Comparison of ENCODE assay signal across 8 cellular contexts in the genomic region with DNA sequence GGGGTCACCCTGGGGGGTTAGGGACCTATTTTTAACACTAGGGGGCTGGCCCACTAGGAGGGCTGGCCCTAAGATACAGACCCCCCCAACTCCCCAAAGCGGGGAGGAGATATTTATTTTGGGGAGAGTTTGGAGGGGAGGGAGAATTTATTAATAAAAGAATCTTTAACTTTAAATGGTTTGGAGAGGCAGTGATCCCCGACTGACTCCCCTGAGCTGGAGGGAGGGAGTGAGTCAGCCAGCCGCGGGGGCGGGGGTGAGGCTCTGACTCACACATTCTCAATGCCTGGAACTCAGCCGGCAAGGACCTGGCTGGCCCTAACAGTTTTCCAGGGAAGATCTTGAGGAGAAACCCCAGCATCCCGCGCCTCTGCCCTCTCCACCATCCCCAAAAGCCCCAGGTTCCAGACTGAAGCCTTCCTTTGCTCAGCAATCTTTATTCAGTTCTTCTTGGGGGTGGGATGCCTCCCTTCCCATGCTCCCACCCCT. TPM values are rescaled to one million over a fixed set of nuclear protein-coding genes. Genes with fewer than 3 reads are reported as not detected.
A peak's percentile ranks its signal among the peaks of the same experiment; 100 is the strongest.
DNase-seq lines count a peak whose midpoint lies in the region; ATAC-seq and TF ChIP-seq lines count a peak whose summit lies in the region.

No MANE protein-coding gene starts in this region.

- peak overlapping the region; percentile 89 for H3K27ac Mint-ChIP-seq in Calu3 (ENCODE audit: unreplicated experiment)

- H3K4me1 Mint-ChIP-seq in Calu3 (ENCODE audit: low read depth, unreplicated experiment) = peaks cover 30% of the 10 kb centered on the region

- CTCF ChIA-PET in Calu3 (lab: Charles Lee) = interaction anchor here (0.6 to 7.8 kb wide), 6 partner anchors 9 to 1104 kb away, joined by 3 to 126 read pairs (median 4); a partner anchor contains a TSS

- no TSS peak for BruUV-seq in Calu3 (replicated peaks; lab: Mats Ljungman, UMichigan)

- H3K4me3 Mint-ChIP-seq in Calu3 (ENCODE audit: low read depth, unreplicated experiment) = peak overlapping the region; percentile 80

- H3K27me3 Mint-ChIP-seq in Calu3 (ENCODE audit: unreplicated experiment) = no peaks in the 10 kb centered on the region

- no peak for TF ChIP-seq CTCF in Calu3 (IDR thresholded peaks at IDR 0.05; ENCODE audit: unreplicated experiment)

- ATAC-seq in HG02763 (IDR thresholded peaks at IDR 0.05; ENCODE audit: unreplicated experiment) = no peak

- no peaks in the 10 kb centered on the region for H3K9me3 Mint-ChIP-seq in Calu3 (ENCODE audit: low read depth, unreplicated experiment)

- intact Hi-C loops in Calu3 (cut with micrococcal nuclease; ENCODE audit: unreplicated experiment) = no loop called here

- H3K36me3 Mint-ChIP-seq in Calu3 (ENCODE audit: insufficient read depth, unreplicated experiment) = peaks cover 84% of the 10 kb centered on the region

- peak; percentile 98 for DNase-seq in Calu3
- peak; percentile 59 for DNase-seq in NCI-H2196 treated with DMSO at 0.1 percent for 48 hours (lab: John Stamatoyannopoulos, UW; ENCODE audit: unreplicated experiment)
- peak in 2 of 3 experiments; percentile 71 to 73 for DNase-seq in activated CD8-positive, alpha-beta memory T cell treated with anti-CD3 and anti-CD28 coated beads for 48 hours (ENCODE audit: low read depth in 2 of 3, low spot score in 2 of 3)
- peak; percentile 44 for DNase-seq in effector CD8-positive, alpha-beta T cell (lab: John Stamatoyannopoulos, UW)
- peak; percentile 97 for DNase-seq in mesenteric fat pad (ENCODE audit: low spot score)
- DNase-seq in stimulated activated CD8-positive, alpha-beta memory T cell treated with anti-CD3 and anti-CD28 coated beads, Interleukin-12 subunit alpha, Interleukin-12 subunit beta, amount 100 ng/mL, for 4 hours (ENCODE audit: low read depth) = peak; percentile 84
- no peak for DNase-seq in NCI-H1436 (lab: John Stamatoyannopoulos, UW)

RNA-seq across cellular contexts. Expression of a gene that starts 1.5 kb away (rescaled TPM):
- total RNA-seq in Calu3 (2022) (61.1 and 75.4 TPM in 2 replicates), mesenteric fat pad (26.5 TPM)

RNA-seq across cellular contexts. Expression of a gene that starts 1.6 kb away (rescaled TPM):
- total RNA-seq in Calu3 (2022) = 50.8 and 54.4 TPM in 2 replicates
- total RNA-seq in mesenteric fat pad = 20.6 TPM

RNA-seq across cellular contexts. Expression of a gene that starts 2.1 kb away (rescaled TPM):
- 478 and 509 TPM in 2 replicates for total RNA-seq in Calu3 (2022)
- total RNA-seq in mesenteric fat pad = 84.8 TPM

RNA-seq across cellular contexts. Expression of a gene that starts 4.3 kb away (rescaled TPM):
- total RNA-seq in Calu3 (2022) (1.2 and 2.1 TPM in 2 replicates), mesenteric fat pad (not detected)

RNA-seq across cellular contexts. Expression of a gene that starts 9.5 kb away (rescaled TPM):
- total RNA-seq in Calu3 (2022) (13.5 and 17.8 TPM in 2 replicates), mesenteric fat pad (not detected)
